1 cellular context compared by ENCODE assay signal in the genomic region with DNA sequence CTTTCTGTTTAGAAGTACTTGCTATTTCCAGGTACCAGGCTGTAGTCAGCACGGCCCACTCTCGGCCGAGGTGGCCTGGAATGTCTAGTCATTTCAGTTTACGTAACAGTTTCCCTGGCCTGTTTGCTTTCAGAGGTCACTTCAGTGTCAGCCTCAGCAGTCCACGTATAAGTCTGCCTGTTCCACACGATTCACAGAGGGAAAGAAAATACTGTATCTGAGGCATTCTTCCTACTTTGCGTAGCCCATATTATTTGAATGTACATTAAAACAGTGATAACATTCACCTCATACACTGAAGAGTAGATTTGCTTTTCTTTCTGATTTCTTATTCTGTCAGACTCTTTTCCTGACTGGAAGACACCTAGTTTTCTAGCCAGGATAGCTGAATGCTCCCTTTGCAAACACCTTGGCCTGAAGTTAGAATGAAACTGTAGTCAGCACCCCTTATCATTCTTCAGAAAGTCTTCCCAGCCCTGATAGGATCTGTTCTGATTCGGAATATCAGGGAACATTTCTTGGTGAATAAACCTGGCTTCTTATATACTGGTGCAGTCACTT.
TF ChIP-seq lines count a peak whose summit lies in the region.

No MANE protein-coding gene starts in this region.

TF ChIP-seq in K562, 482 proteins besides CTCF, POLR2A, EP300 and RAD21 (continued from another document and continues in another):
- TF ChIP-seq CBFA2T2 (conservative IDR thresholded peaks at IDR 0.05), result no peak
- no peak for TF ChIP-seq STAG1 (CRISPR knock-in tag; IDR thresholded peaks at IDR 0.05; ENCODE audit: borderline replicate concordance)
- TF ChIP-seq ESRRA (IDR thresholded peaks at IDR 0.05; ENCODE audit: borderline replicate concordance, low read depth), result peak; percentile 78
- TF ChIP-seq ATF1 (CRISPR knock-in tag; IDR thresholded peaks at IDR 0.05), result no peak
- TF ChIP-seq ATF1 (tag; IDR thresholded peaks at IDR 0.05), result peak; percentile 44; the same call in 1 of the 2 replicates
- TF ChIP-seq TEAD4 (IDR thresholded peaks at IDR 0.05; ENCODE audit: low read length), result peak; percentile 75
- no peak for TF ChIP-seq TEAD4 (CRISPR knock-in tag; IDR thresholded peaks at IDR 0.05; ENCODE audit: borderline replicate concordance)
- TF ChIP-seq, protein P1, sequence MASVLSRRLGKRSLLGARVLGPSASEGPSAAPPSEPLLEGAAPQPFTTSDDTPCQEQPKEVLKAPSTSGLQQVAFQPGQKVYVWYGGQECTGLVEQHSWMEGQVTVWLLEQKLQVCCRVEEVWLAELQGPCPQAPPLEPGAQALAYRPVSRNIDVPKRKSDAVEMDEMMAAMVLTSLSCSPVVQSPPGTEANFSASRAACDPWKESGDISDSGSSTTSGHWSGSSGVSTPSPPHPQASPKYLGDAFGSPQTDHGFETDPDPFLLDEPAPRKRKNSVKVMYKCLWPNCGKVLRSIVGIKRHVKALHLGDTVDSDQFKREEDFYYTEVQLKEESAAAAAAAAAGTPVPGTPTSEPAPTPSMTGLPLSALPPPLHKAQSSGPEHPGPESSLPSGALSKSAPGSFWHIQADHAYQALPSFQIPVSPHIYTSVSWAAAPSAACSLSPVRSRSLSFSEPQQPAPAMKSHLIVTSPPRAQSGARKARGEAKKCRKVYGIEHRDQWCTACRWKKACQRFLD (CRISPR knock-in tag; IDR thresholded peaks at IDR 0.05), result no peak
- no peak for TF ChIP-seq JUN (IDR thresholded peaks at IDR 0.05; ENCODE audit: borderline replicate concordance, low read depth, low read length)
- TF ChIP-seq JUN (CRISPR knock-in tag; IDR thresholded peaks at IDR 0.05; ENCODE audit: borderline replicate concordance), result no peak
- no peak for TF ChIP-seq POLR2G (IDR thresholded peaks at IDR 0.05; ENCODE audit: low read depth, low read length)
- TF ChIP-seq NELFE (IDR thresholded peaks at IDR 0.05; ENCODE audit: insufficient read depth, insufficient read length), result no peak
- no peak for TF ChIP-seq ZNF717 (CRISPR knock-in tag; IDR thresholded peaks at IDR 0.05)
- TF ChIP-seq ARID1B (IDR thresholded peaks at IDR 0.05), result peak; percentile 45
- TF ChIP-seq SETDB1 (IDR thresholded peaks at IDR 0.05; ENCODE audit: low read length), result no peak
- no peak for TF ChIP-seq ZNF589 (CRISPR knock-in tag; IDR thresholded peaks at IDR 0.05; ENCODE audit: low read depth)
- TF ChIP-seq, protein P2, sequence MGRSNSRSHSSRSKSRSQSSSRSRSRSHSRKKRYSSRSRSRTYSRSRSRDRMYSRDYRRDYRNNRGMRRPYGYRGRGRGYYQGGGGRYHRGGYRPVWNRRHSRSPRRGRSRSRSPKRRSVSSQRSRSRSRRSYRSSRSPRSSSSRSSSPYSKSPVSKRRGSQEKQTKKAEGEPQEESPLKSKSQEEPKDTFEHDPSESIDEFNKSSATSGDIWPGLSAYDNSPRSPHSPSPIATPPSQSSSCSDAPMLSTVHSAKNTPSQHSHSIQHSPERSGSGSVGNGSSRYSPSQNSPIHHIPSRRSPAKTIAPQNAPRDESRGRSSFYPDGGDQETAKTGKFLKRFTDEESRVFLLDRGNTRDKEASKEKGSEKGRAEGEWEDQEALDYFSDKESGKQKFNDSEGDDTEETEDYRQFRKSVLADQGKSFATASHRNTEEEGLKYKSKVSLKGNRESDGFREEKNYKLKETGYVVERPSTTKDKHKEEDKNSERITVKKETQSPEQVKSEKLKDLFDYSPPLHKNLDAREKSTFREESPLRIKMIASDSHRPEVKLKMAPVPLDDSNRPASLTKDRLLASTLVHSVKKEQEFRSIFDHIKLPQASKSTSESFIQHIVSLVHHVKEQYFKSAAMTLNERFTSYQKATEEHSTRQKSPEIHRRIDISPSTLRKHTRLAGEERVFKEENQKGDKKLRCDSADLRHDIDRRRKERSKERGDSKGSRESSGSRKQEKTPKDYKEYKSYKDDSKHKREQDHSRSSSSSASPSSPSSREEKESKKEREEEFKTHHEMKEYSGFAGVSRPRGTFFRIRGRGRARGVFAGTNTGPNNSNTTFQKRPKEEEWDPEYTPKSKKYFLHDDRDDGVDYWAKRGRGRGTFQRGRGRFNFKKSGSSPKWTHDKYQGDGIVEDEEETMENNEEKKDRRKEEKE (IDR thresholded peaks at IDR 0.05; ENCODE audit: borderline replicate concordance in 1 of 2, control insufficient read depth in 1 of 2, low read depth in 2 of 2, low read length in 1 of 2), result no peak
- TF ChIP-seq, protein P3, sequence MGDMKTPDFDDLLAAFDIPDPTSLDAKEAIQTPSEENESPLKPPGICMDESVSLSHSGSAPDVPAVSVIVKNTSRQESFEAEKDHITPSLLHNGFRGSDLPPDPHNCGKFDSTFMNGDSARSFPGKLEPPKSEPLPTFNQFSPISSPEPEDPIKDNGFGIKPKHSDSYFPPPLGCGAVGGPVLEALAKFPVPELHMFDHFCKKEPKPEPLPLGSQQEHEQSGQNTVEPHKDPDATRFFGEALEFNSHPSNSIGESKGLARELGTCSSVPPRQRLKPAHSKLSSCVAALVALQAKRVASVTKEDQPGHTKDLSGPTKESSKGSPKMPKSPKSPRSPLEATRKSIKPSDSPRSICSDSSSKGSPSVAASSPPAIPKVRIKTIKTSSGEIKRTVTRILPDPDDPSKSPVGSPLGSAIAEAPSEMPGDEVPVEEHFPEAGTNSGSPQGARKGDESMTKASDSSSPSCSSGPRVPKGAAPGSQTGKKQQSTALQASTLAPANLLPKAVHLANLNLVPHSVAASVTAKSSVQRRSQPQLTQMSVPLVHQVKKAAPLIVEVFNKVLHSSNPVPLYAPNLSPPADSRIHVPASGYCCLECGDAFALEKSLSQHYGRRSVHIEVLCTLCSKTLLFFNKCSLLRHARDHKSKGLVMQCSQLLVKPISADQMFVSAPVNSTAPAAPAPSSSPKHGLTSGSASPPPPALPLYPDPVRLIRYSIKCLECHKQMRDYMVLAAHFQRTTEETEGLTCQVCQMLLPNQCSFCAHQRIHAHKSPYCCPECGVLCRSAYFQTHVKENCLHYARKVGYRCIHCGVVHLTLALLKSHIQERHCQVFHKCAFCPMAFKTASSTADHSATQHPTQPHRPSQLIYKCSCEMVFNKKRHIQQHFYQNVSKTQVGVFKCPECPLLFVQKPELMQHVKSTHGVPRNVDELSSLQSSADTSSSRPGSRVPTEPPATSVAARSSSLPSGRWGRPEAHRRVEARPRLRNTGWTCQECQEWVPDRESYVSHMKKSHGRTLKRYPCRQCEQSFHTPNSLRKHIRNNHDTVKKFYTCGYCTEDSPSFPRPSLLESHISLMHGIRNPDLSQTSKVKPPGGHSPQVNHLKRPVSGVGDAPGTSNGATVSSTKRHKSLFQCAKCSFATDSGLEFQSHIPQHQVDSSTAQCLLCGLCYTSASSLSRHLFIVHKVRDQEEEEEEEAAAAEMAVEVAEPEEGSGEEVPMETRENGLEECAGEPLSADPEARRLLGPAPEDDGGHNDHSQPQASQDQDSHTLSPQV (IDR thresholded peaks at IDR 0.05), result no peak
- TF ChIP-seq C11orf30 (IDR thresholded peaks at IDR 0.05; ENCODE audit: low read depth), result peak; percentile 79
- no peak for TF ChIP-seq ELF1 (tag; IDR thresholded peaks at IDR 0.05)
- peak; percentile 34 to 73; a peak in 3 of 4 replicates for TF ChIP-seq TEAD1 (CRISPR knock-in tag; IDR thresholded peaks at IDR 0.05)
- no peak for TF ChIP-seq ZNF311 (CRISPR knock-in tag; IDR thresholded peaks at IDR 0.05)
- TF ChIP-seq CEBPB (tag; IDR thresholded peaks at IDR 0.05), result peak; percentile 80
- TF ChIP-seq CEBPG (CRISPR knock-in tag; IDR thresholded peaks at IDR 0.05), result no peak
- peak; percentile 21 to 66; a peak in 2 of 4 replicates for TF ChIP-seq CEBPG (tag; conservative IDR thresholded peaks at IDR 0.05 in 1 of 2, IDR thresholded peaks at IDR 0.05 in 1 of 2)
- no peak for TF ChIP-seq NR1H2 (CRISPR knock-in tag; IDR thresholded peaks at IDR 0.05)
- TF ChIP-seq XRCC5 (IDR thresholded peaks at IDR 0.05; ENCODE audit: low read depth, low read length), result no peak
- TF ChIP-seq TBP (optimal IDR thresholded peaks at IDR 0.05; ENCODE audit: low read depth, low read length), result peak; percentile 16
- TF ChIP-seq, protein P4, sequence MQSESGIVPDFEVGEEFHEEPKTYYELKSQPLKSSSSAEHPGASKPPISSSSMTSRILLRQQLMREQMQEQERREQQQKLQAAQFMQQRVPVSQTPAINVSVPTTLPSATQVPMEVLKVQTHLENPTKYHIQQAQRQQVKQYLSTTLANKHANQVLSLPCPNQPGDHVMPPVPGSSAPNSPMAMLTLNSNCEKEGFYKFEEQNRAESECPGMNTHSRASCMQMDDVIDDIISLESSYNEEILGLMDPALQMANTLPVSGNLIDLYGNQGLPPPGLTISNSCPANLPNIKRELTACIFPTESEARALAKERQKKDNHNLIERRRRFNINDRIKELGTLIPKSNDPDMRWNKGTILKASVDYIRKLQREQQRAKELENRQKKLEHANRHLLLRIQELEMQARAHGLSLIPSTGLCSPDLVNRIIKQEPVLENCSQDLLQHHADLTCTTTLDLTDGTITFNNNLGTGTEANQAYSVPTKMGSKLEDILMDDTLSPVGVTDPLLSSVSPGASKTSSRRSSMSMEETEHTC (IDR thresholded peaks at IDR 0.05), result no peak
- TF ChIP-seq KHSRP (IDR thresholded peaks at IDR 0.05), result no peak
- TF ChIP-seq ZEB2 (IDR thresholded peaks at IDR 0.05), result no peak
- TF ChIP-seq, protein P5, sequence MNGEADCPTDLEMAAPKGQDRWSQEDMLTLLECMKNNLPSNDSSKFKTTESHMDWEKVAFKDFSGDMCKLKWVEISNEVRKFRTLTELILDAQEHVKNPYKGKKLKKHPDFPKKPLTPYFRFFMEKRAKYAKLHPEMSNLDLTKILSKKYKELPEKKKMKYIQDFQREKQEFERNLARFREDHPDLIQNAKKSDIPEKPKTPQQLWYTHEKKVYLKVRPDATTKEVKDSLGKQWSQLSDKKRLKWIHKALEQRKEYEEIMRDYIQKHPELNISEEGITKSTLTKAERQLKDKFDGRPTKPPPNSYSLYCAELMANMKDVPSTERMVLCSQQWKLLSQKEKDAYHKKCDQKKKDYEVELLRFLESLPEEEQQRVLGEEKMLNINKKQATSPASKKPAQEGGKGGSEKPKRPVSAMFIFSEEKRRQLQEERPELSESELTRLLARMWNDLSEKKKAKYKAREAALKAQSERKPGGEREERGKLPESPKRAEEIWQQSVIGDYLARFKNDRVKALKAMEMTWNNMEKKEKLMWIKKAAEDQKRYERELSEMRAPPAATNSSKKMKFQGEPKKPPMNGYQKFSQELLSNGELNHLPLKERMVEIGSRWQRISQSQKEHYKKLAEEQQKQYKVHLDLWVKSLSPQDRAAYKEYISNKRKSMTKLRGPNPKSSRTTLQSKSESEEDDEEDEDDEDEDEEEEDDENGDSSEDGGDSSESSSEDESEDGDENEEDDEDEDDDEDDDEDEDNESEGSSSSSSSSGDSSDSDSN (IDR thresholded peaks at IDR 0.05; ENCODE audit: borderline replicate concordance in 1 of 2, low read depth in 2 of 2, low read length in 2 of 2), result 0 out of 4 replicates have a peak, but pooled peaks have one; percentile 20 to 26
- no peak for TF ChIP-seq KDM1A (IDR thresholded peaks at IDR 0.05)
- no peak for TF ChIP-seq U2AF2 (optimal IDR thresholded peaks at IDR 0.05; ENCODE audit: low read depth, low read length)
- TF ChIP-seq NUFIP1 (IDR thresholded peaks at IDR 0.05; ENCODE audit: partially characterized antibody), result no peak
- TF ChIP-seq BRD9 (IDR thresholded peaks at IDR 0.05; ENCODE audit: low read depth, partially characterized antibody), result no peak
- TF ChIP-seq MAZ (CRISPR knock-in tag; conservative IDR thresholded peaks at IDR 0.05 in 1 of 2, IDR thresholded peaks at IDR 0.05 in 1 of 2), result 0 out of 4 replicates have a peak, but pooled peaks of 1 of the 2 experiments have one; percentile 11
- TF ChIP-seq MAFK (IDR thresholded peaks at IDR 0.05; ENCODE audit: low read length), result peak; percentile 58; the same call in 1 of the 2 replicates
- TF ChIP-seq RBM34 (IDR thresholded peaks at IDR 0.05; ENCODE audit: borderline replicate concordance, insufficient read depth, low read length), result no peak
- no peak for TF ChIP-seq ZNF696 (CRISPR knock-in tag; conservative IDR thresholded peaks at IDR 0.05)
- peak; percentile 60 for TF ChIP-seq MAFG (tag; conservative IDR thresholded peaks at IDR 0.05)
- TF ChIP-seq, protein P6, sequence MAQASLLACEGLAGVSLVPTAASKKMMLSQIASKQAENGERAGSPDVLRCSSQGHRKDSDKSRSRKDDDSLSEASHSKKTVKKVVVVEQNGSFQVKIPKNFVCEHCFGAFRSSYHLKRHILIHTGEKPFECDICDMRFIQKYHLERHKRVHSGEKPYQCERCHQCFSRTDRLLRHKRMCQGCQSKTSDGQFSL (CRISPR knock-in tag; IDR thresholded peaks at IDR 0.05), result no peak
- TF ChIP-seq, protein P6 (tag; IDR thresholded peaks at IDR 0.05), result no peak
- TF ChIP-seq SMARCC2 (IDR thresholded peaks at IDR 0.05; ENCODE audit: low read depth), result no peak
- peak; percentile 52; the same call in 1 of the 2 replicates for TF ChIP-seq ATF7 (IDR thresholded peaks at IDR 0.05)
- TF ChIP-seq SRF (CRISPR knock-in tag; IDR thresholded peaks at IDR 0.05), result no peak
- no peak for TF ChIP-seq SMAD1 (IDR thresholded peaks at IDR 0.05; ENCODE audit: low read depth, low read length, partially characterized antibody)
- no peak for TF ChIP-seq PTTG1 (tag; IDR thresholded peaks at IDR 0.05; ENCODE audit: low read depth)
- TF ChIP-seq SRSF3 (IDR thresholded peaks at IDR 0.05; ENCODE audit: insufficient read depth, low read length), result no peak
- peak; percentile 57; the same call in 1 of the 2 replicates for TF ChIP-seq NCOR1 (IDR thresholded peaks at IDR 0.05)
- 0 out of 4 replicates have a peak, but pooled peaks of 1 of the 2 experiments have one; percentile 55 for TF ChIP-seq TBL1XR1 (IDR thresholded peaks at IDR 0.05; ENCODE audit: low read length in 2 of 2)
- no peak for TF ChIP-seq ZNF584 (CRISPR knock-in tag; IDR thresholded peaks at IDR 0.05; ENCODE audit: low read depth)
- peak; percentile 52 for TF ChIP-seq MAFF (IDR thresholded peaks at IDR 0.05; ENCODE audit: low read length)
- TF ChIP-seq ZNF699 (CRISPR knock-in tag; IDR thresholded peaks at IDR 0.05; ENCODE audit: insufficient replicate concordance), result no peak
- no peak for TF ChIP-seq MIER1 (IDR thresholded peaks at IDR 0.05; ENCODE audit: low read depth)
- TF ChIP-seq FUS (optimal IDR thresholded peaks at IDR 0.05; ENCODE audit: low read depth, low read length), result no peak
- no peak for TF ChIP-seq ZNF232 (CRISPR knock-in tag; IDR thresholded peaks at IDR 0.05)
- no peak for TF ChIP-seq CTBP1 (IDR thresholded peaks at IDR 0.05; ENCODE audit: borderline replicate concordance)
- TF ChIP-seq, protein P7, sequence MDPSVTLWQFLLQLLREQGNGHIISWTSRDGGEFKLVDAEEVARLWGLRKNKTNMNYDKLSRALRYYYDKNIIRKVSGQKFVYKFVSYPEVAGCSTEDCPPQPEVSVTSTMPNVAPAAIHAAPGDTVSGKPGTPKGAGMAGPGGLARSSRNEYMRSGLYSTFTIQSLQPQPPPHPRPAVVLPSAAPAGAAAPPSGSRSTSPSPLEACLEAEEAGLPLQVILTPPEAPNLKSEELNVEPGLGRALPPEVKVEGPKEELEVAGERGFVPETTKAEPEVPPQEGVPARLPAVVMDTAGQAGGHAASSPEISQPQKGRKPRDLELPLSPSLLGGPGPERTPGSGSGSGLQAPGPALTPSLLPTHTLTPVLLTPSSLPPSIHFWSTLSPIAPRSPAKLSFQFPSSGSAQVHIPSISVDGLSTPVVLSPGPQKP (CRISPR knock-in tag; IDR thresholded peaks at IDR 0.05), result no peak
- TF ChIP-seq ETV1 (tag; conservative IDR thresholded peaks at IDR 0.05; ENCODE audit: low read depth), result no peak
- no peak for TF ChIP-seq HNRNPH1 (optimal IDR thresholded peaks at IDR 0.05; ENCODE audit: low read depth, low read length)
- no peak for TF ChIP-seq HLTF (IDR thresholded peaks at IDR 0.05)
